In genomic region chr4:39422247-39422646, GRCh38 we compare ENCODE assay signal across 9 cellular contexts. TPM values are rescaled to one million over a fixed set of nuclear protein-coding genes. Genes with fewer than 3 reads are reported as not detected.
"Had no signal": no experiment of that assay in that cellular context is flagged by ENCODE, and none has a peak within 500 bp of the region (broad histone marks: within the 10 kb centered on the region; RNA-seq: fewer than 3 reads in every experiment).

No MANE protein-coding gene starts in this region.

- H3K27ac ChIP-seq: HL-60 had no signal

- FAIRE-seq: H1, H54 had no signal

- DNase-seq: H9, HCEC 1CT, IMR-90, KBM-7 had no signal

- ATAC-seq: GM23338 had no signal

- H3K4me2 ChIP-seq: GM23338 had no signal

- H2AFZ ChIP-seq: GM23338 had no signal

- H3K4me3 ChIP-seq: GM23338 had no signal

RNA-seq across cellular contexts. Expression of gene KLB, which starts 15.5 kb away (rescaled TPM):
- total RNA-seq: H1, HT1080, IMR-90 had no signal
- polyA plus RNA-seq: IMR-90 had no signal
